1 cellular context compared by ENCODE assay signal in genomic region chr12:47818701-47819543, GRCh38.
TF ChIP-seq lines count a peak whose summit lies in the region.

No MANE protein-coding gene starts in this region.

TF ChIP-seq in GM23338, 12 proteins besides CTCF, POLR2A, EP300 and RAD21 (continued from another document):
- TF ChIP-seq ZNF462 (CRISPR knock-in tag; IDR thresholded peaks at IDR 0.05) (no peak), ZNF331 (CRISPR knock-in tag; IDR thresholded peaks at IDR 0.05; ENCODE audit: low read depth) (no peak), STAT1 (IDR thresholded peaks at IDR 0.05; ENCODE audit: unreplicated experiment) (no peak), POLR2AphosphoS5 (IDR thresholded peaks at IDR 0.05; ENCODE audit: low read depth) (no peak; the same call in none of the 2 replicates), JUNB (IDR thresholded peaks at IDR 0.05; ENCODE audit: unreplicated experiment) (no peak), NANOG (IDR thresholded peaks at IDR 0.05; ENCODE audit: borderline replicate concordance) (no peak), ETS1 (IDR thresholded peaks at IDR 0.05) (no peak)
